Comparison of ENCODE assay signal across 15 cellular contexts in the genomic region with DNA sequence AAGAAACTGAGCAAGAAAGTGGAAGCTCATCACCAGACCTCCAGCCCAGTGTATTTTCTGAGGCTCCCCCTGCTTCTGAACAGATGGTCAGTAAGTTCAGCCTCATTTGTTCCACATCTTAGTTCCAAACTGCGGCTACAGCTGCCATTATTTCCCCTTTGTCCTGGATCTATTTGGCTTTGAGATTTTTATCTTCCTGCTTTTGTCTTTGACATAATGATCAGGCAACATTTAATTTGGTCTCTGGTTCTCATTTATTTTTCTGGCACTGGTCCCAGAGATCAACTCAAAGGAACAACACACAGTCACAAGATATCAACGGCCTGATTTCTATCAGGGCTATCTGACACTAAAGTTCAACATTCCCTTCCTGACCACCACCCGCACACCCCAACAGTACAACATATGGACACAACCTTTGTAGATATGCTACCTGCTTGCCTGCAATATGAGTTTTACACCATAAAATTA.
DNase-seq lines count a peak whose midpoint lies in the region; ATAC-seq and TF ChIP-seq lines count a peak whose summit lies in the region.
"Had no signal": no experiment of that assay in that cellular context is flagged by ENCODE, and none has a peak within 500 bp of the region (broad histone marks: within the 10 kb centered on the region; RNA-seq: fewer than 3 reads in every experiment).

No MANE protein-coding gene starts in this region.

- no peak overlapping the region for H2AFZ ChIP-seq in hepatocyte

- peak; percentile 42 for DNase-seq in DMS79 (lab: John Stamatoyannopoulos, UW)
- peak; percentile 88 for DNase-seq in NCI-H446 treated with DMSO at 0.1 percent for 48 hours (lab: John Stamatoyannopoulos, UW)
- DNase-seq in dermis blood vessel endothelial cell = peak; percentile 84
- peak; percentile 51 for DNase-seq in lung microvascular endothelial cell (ENCODE audit: low read depth in 2 of 2)
- DNase-seq in hepatocyte (ENCODE audit: low spot score) = no peak
- DNase-seq in AG08395 (ENCODE audit: low spot score) = no peak
- DNase-seq: activated CD4-positive, alpha-beta T cell treated with anti-CD3 and anti-CD28 coated beads, Interleukin-2, amount 50 U/mL, for 1 hour; anterior cingulate cortex; cortex of kidney; NCI-H1930; right lobe of liver; stimulated activated naive CD4-positive, alpha-beta T cell had no signal

- no peak for ATAC-seq in HG02623 (IDR thresholded peaks at IDR 0.05; ENCODE audit: unreplicated experiment)
- ATAC-seq in GM18858 (IDR thresholded peaks at IDR 0.05; ENCODE audit: unreplicated experiment) = no peak
- ATAC-seq: gastroesophageal sphincter, right lobe of liver had no signal

- H3K79me2 ChIP-seq in hepatocyte = no peaks in the 10 kb centered on the region

- H3K9me3 ChIP-seq in hepatocyte (ENCODE audit: low read depth) = no peaks in the 10 kb centered on the region
- H3K9me3 ChIP-seq: gastroesophageal sphincter, right lobe of liver had no signal

- H3K4me3 ChIP-seq in hepatocyte = no peak overlapping the region
- H3K4me3 ChIP-seq: gastroesophageal sphincter, right lobe of liver had no signal

- peaks cover 10% of the 10 kb centered on the region for H3K4me1 ChIP-seq in hepatocyte (ENCODE audit: insufficient read depth)

- H4K20me1 ChIP-seq in hepatocyte (ENCODE audit: insufficient read depth, poor library complexity, severe bottlenecking) = no peaks in the 10 kb centered on the region

- H3K27ac ChIP-seq in hepatocyte = no peak overlapping the region
- H3K27ac ChIP-seq: right lobe of liver had no signal

- H3K9me2 ChIP-seq in hepatocyte (replicated peaks; ENCODE audit: insufficient read depth) = no peaks in the 10 kb centered on the region

- no peaks in the 10 kb centered on the region for H3K36me3 ChIP-seq in hepatocyte (replicated peaks; ENCODE audit: insufficient read depth, low read depth)
- H3K36me3 ChIP-seq: gastroesophageal sphincter, right lobe of liver had no signal

- no peak overlapping the region for H3K4me2 ChIP-seq in hepatocyte

- no peak for TF ChIP-seq CTCF in hepatocyte (IDR thresholded peaks at IDR 0.05; ENCODE audit: poor library complexity)

- H3K27me3 ChIP-seq in hepatocyte = no peaks in the 10 kb centered on the region
- H3K27me3 ChIP-seq: gastroesophageal sphincter, right lobe of liver had no signal

- 37% methylated on average over 3 of the region's 3 CpGs for WGBS in hepatocyte (ENCODE audit: low lambda C conversion rate, missing lambda C conversion rate)

Comparison
In these comparisons a context has a peak if more than half of its experiments do, and no peak if none do; other contexts are left out.
1. DNase-seq: peak in DMS79 (single experiment), NCI-H446 treated with DMSO at 0.1 percent for 48 hours (single experiment), dermis blood vessel endothelial cell (single experiment) and lung microvascular endothelial cell (2 of 2); none in hepatocyte (single experiment) and AG08395 (single experiment).